1 cellular context compared by ENCODE assay signal in the genomic region with DNA sequence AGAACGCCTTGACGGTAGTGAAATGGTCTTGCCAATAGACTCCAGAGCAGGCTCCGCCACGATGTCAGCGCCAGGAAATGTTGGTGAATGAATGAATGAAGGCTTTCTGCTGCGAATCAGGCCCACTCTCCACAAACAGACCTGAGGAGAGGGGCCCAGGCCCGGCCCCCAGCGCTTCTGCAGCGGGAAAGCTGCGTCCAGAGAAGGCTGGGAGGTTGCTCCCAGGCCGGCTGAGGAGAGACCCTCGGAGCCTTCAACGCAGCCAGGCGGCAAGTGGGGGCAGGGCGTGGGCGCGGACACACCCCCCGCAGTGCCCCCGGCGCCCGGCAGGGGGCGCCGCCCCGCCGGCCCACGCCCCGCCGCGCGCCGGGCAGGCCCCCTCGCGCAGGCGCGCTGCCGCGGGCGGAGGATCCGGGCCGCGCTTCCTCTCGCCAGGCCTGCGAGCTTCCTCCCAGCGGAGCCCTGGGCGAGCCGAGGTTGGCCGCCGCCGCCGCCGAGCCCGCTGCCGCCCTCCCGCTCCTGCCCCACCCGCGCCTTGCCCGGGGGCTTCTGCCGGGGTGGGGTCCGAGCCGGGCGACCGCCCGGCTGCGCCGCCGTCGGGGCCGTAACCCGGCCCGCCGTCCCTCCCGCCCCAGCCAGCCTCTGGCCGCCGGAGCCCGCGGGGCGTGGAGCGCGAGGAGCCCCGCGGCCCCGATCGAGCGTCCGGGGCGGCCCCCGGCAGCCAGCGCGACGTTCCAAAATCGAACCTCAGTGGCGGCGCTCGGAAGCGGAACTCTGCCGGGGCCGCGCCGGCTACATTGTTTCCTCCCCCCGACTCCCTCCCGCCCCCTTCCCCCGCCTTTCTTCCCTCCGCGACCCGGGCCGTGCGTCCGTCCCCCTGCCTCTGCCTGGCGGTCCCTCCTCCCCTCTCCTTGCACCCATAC.
A peak's percentile ranks its signal among the peaks of the same experiment; 100 is the strongest.
TF ChIP-seq lines count a peak whose summit lies in the region.

A gene (plus strand): TSS at position 408 of the 923 bp plus-strand sequence. CDS start 16,218 bp downstream, outside the sequence.

TF ChIP-seq in K562, 482 proteins besides CTCF, POLR2A, EP300 and RAD21 (continued from another document):
- TF ChIP-seq, protein P1, sequence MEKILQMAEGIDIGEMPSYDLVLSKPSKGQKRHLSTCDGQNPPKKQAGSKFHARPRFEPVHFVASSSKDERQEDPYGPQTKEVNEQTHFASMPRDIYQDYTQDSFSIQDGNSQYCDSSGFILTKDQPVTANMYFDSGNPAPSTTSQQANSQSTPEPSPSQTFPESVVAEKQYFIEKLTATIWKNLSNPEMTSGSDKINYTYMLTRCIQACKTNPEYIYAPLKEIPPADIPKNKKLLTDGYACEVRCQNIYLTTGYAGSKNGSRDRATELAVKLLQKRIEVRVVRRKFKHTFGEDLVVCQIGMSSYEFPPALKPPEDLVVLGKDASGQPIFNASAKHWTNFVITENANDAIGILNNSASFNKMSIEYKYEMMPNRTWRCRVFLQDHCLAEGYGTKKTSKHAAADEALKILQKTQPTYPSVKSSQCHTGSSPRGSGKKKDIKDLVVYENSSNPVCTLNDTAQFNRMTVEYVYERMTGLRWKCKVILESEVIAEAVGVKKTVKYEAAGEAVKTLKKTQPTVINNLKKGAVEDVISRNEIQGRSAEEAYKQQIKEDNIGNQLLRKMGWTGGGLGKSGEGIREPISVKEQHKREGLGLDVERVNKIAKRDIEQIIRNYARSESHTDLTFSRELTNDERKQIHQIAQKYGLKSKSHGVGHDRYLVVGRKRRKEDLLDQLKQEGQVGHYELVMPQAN (IDR thresholded peaks at IDR 0.05; ENCODE audit: borderline replicate concordance): peak; percentile 74
- TF ChIP-seq KLF13 (tag; IDR thresholded peaks at IDR 0.05; ENCODE audit: borderline replicate concordance, low read depth): peak; percentile 94; the same call in 1 of the 2 replicates
- TF ChIP-seq, protein P2, sequence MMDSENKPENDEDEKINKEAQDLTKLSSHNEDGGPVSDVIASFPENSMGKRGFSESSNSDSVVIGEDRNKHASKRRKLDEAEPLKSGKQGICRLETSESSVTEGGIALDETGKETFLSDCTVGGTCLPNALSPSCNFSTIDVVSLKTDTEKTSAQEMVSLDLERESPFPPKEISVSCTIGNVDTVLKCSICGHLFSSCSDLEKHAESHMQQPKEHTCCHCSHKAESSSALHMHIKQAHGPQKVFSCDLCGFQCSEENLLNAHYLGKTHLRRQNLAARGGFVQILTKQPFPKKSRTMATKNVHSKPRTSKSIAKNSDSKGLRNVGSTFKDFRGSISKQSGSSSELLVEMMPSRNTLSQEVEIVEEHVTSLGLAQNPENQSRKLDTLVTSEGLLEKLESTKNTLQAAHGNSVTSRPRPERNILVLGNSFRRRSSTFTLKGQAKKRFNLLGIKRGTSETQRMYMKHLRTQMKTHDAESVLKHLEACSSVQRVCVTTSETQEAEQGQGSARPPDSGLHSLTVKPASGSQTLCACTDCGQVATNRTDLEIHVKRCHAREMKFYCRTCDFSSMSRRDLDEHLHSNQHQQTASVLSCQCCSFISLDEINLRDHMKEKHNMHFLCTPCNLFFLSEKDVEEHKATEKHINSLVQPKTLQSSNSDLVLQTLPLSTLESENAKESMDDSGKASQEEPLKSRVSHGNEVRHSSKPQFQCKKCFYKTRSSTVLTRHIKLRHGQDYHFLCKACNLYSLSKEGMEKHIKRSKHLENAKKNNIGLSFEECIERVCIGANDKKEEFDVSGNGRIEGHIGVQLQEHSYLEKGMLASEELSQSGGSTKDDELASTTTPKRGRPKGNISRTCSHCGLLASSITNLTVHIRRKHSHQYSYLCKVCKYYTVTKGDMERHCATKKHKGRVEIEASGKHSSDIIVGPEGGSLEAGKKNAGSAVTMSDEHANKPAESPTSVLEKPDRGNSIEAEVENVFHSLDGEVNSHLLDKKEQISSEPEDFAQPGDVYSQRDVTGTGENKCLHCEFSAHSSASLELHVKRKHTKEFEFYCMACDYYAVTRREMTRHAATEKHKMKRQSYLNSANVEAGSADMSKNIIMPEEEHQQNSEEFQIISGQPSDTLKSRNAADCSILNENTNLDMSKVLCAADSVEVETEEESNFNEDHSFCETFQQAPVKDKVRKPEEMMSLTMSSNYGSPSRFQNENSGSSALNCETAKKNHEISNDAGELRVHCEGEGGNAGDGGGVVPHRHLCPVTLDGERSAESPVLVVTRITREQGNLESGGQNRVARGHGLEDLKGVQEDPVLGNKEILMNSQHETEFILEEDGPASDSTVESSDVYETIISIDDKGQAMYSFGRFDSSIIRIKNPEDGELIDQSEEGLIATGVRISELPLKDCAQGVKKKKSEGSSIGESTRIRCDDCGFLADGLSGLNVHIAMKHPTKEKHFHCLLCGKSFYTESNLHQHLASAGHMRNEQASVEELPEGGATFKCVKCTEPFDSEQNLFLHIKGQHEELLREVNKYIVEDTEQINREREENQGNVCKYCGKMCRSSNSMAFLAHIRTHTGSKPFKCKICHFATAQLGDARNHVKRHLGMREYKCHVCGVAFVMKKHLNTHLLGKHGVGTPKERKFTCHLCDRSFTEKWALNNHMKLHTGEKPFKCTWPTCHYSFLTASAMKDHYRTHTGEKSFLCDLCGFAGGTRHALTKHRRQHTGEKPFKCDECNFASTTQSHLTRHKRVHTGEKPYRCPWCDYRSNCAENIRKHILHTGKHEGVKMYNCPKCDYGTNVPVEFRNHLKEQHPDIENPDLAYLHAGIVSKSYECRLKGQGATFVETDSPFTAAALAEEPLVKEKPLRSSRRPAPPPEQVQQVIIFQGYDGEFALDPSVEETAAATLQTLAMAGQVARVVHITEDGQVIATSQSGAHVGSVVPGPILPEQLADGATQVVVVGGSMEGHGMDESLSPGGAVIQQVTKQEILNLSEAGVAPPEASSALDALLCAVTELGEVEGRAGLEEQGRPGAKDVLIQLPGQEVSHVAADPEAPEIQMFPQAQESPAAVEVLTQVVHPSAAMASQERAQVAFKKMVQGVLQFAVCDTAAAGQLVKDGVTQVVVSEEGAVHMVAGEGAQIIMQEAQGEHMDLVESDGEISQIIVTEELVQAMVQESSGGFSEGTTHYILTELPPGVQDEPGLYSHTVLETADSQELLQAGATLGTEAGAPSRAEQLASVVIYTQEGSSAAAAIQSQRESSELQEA (IDR thresholded peaks at IDR 0.05; ENCODE audit: low read depth): no peak
- peak; percentile 29 for TF ChIP-seq PCBP1 (IDR thresholded peaks at IDR 0.05; ENCODE audit: low read depth, low read length, poor library complexity, severe bottlenecking)
TF ChIP-seq in K562: peak in this region for 53.
